In genomic region chr9:96331236-96331947, GRCh38 we compare ENCODE assay signal across 19 cellular contexts. TPM values are rescaled to one million over a fixed set of nuclear protein-coding genes. Genes with fewer than 3 reads are reported as not detected.
DNase-seq lines count a peak whose midpoint lies in the region; ATAC-seq and TF ChIP-seq lines count a peak whose summit lies in the region.
"Had no signal": no experiment of that assay in that cellular context is flagged by ENCODE, and none has a peak within 500 bp of the region (broad histone marks: within the 10 kb centered on the region; RNA-seq: fewer than 3 reads in every experiment).

No MANE protein-coding gene starts in this region.

- DNase-seq in AG10803 (ENCODE audit: low read depth) (peak; percentile 18), astrocyte of the hippocampus (ENCODE audit: low read depth, low spot score) (peak; percentile 55), kidney glomerular epithelial cell (lab: John Stamatoyannopoulos, UW) (peak; percentile 60), T-helper 1 cell (no peak), chondrocyte (ENCODE audit: low spot score) (no peak), dedifferentiated amniotic fluid mesenchymal stem cell (ENCODE audit: extremely low spot score) (no peak)
- DNase-seq: activated CD4-positive, alpha-beta T cell treated with anti-CD3 and anti-CD28 coated beads for 36 hours; activated T-cell treated with anti-CD3 and anti-CD28 coated beads for 4 hours; NCI-H1436; NCI-H524 treated with DMSO at 0.1 percent for 48 hours had no signal

- no peaks in the 10 kb centered on the region for H3K9me3 Mint-ChIP-seq in chondrocyte (ENCODE audit: low read depth)
- H3K9me3 Mint-ChIP-seq: stimulated activated effector memory CD8-positive, alpha-beta T cell treated with anti-CD3 and anti-CD28 coated beads, Interleukin-12 subunit alpha, Interleukin-12 subunit beta, amount 100 ng/mL, for 72 hours; T-helper 2 cell treated with Interferon-gamma antibody and Interleukin-4, amounts not matched to agents 5 μg/mL and 100 μg/mL, for 36 hours had no signal

- no peaks in the 10 kb centered on the region for H3K27me3 ChIP-seq in HUES64 (ENCODE audit: insufficient read depth, low read length)
- H3K27me3 ChIP-seq: esophagus muscularis mucosa had no signal

- no peak overlapping the region for H3K4me3 ChIP-seq in AG10803 (ENCODE audit: low read length)
- H3K4me3 ChIP-seq in HUES64 (ENCODE audit: low read length): no peak overlapping the region
- H3K4me3 ChIP-seq: esophagus muscularis mucosa, K562 had no signal

- H3K27ac ChIP-seq in HUES64 (ENCODE audit: low read depth, low read length): peak overlapping the region; percentile 56; the same call in 1 of the 2 replicates
- H3K27ac ChIP-seq: esophagus muscularis mucosa had no signal

- H3K4me3 Mint-ChIP-seq in chondrocyte (ENCODE audit: unreplicated experiment): no peak overlapping the region
- H3K4me3 Mint-ChIP-seq: activated CD4-positive, alpha-beta T cell treated with anti-CD3 and anti-CD28 coated beads for 36 hours; stimulated activated effector memory CD8-positive, alpha-beta T cell treated with anti-CD3 and anti-CD28 coated beads, Interleukin-12 subunit alpha, Interleukin-12 subunit beta, amount 100 ng/mL, for 72 hours; T-helper 2 cell treated with Interferon-gamma antibody and Interleukin-4, amounts not matched to agents 5 μg/mL and 100 μg/mL, for 36 hours had no signal

- H3K36me3 Mint-ChIP-seq in chondrocyte (ENCODE audit: low read depth): peaks cover 4% of the 10 kb centered on the region

- ATAC-seq in GM19463 (IDR thresholded peaks at IDR 0.05; ENCODE audit: unreplicated experiment): no peak
- ATAC-seq: activated CD4-positive, alpha-beta T cell treated with anti-CD3 and anti-CD28 coated beads for 36 hours; K562; stimulated activated effector memory CD8-positive, alpha-beta T cell treated with anti-CD3 and anti-CD28 coated beads, Interleukin-12 subunit alpha, Interleukin-12 subunit beta, amount 100 ng/mL, for 72 hours had no signal

- no peak overlapping the region for H3K9ac ChIP-seq in HUES64 (ENCODE audit: low read depth, low read length)

- H3K36me3 ChIP-seq in HUES64 (ENCODE audit: insufficient read depth, low read length): no peaks in the 10 kb centered on the region

- no peak for TF ChIP-seq CTCF in AG10803 (conservative IDR thresholded peaks at IDR 0.05; ENCODE audit: low read length)
- TF ChIP-seq CTCF in chondrocyte (IDR thresholded peaks at IDR 0.05): no peak

- H3K4me1 ChIP-seq in HUES64 (ENCODE audit: insufficient read depth, low read length): peaks cover 9% of the 10 kb centered on the region; the same call in 1 of the 2 replicates

- no peak overlapping the region for H3K27ac Mint-ChIP-seq in chondrocyte (ENCODE audit: unreplicated experiment)
- H3K27ac Mint-ChIP-seq: activated CD4-positive, alpha-beta T cell treated with anti-CD3 and anti-CD28 coated beads for 36 hours; stimulated activated effector memory CD8-positive, alpha-beta T cell treated with anti-CD3 and anti-CD28 coated beads, Interleukin-12 subunit alpha, Interleukin-12 subunit beta, amount 100 ng/mL, for 72 hours; T-helper 2 cell treated with Interferon-gamma antibody and Interleukin-4, amounts not matched to agents 5 μg/mL and 100 μg/mL, for 36 hours had no signal

- 76% methylated on average over 8 of the region's 9 CpGs for WGBS in HUES64

- H3K9me3 ChIP-seq in HUES64 (ENCODE audit: insufficient read depth, low read depth, low read length): no peaks in the 10 kb centered on the region
- H3K9me3 ChIP-seq: esophagus muscularis mucosa had no signal

- H3K4me1 Mint-ChIP-seq in chondrocyte (ENCODE audit: low read depth): peaks cover 6% of the 10 kb centered on the region
- H3K4me1 Mint-ChIP-seq: activated CD4-positive, alpha-beta T cell treated with anti-CD3 and anti-CD28 coated beads for 36 hours; stimulated activated effector memory CD8-positive, alpha-beta T cell treated with anti-CD3 and anti-CD28 coated beads, Interleukin-12 subunit alpha, Interleukin-12 subunit beta, amount 100 ng/mL, for 72 hours had no signal

- no peaks in the 10 kb centered on the region for H3K27me3 Mint-ChIP-seq in chondrocyte (ENCODE audit: low read depth)
- H3K27me3 Mint-ChIP-seq: activated CD4-positive, alpha-beta T cell treated with anti-CD3 and anti-CD28 coated beads for 36 hours had no signal

RNA-seq across cellular contexts. Expression of gene HSD17B3, which starts 29.4 kb away (rescaled TPM):
- not detected for polyA plus RNA-seq in HUES64 (2013, experiment 1 of 2)
- polyA plus RNA-seq in HUES64 (2013, experiment 2 of 2): not detected
- not detected in 3 replicates for total RNA-seq in chondrocyte
- total RNA-seq: activated CD4-positive, alpha-beta T cell treated with anti-CD3 and anti-CD28 coated beads for 36 hours; cerebellum; K562; urinary bladder had no signal
- polyA plus RNA-seq: K562, neural cell had no signal

RNA-seq across cellular contexts. Expression of gene SLC35D2, which starts 52.1 kb away (rescaled TPM):
- polyA plus RNA-seq in HUES64 (2013, experiment 1 of 2): 8.0 TPM
- polyA plus RNA-seq in HUES64 (2013, experiment 2 of 2): 11.7 TPM
- total RNA-seq in chondrocyte: 10.3 to 14.2 TPM (median 13.0 TPM) in 3 replicates

Comparison
In these comparisons a context has a peak if more than half of its experiments do, and no peak if none do; other contexts are left out.
1. DNase-seq: peak in AG10803 (single experiment), astrocyte of the hippocampus (single experiment) and kidney glomerular epithelial cell (single experiment); none in T-helper 1 cell (0 of 5), chondrocyte (single experiment) and dedifferentiated amniotic fluid mesenchymal stem cell (single experiment).